16 cellular contexts compared by ENCODE assay signal in the genomic region with DNA sequence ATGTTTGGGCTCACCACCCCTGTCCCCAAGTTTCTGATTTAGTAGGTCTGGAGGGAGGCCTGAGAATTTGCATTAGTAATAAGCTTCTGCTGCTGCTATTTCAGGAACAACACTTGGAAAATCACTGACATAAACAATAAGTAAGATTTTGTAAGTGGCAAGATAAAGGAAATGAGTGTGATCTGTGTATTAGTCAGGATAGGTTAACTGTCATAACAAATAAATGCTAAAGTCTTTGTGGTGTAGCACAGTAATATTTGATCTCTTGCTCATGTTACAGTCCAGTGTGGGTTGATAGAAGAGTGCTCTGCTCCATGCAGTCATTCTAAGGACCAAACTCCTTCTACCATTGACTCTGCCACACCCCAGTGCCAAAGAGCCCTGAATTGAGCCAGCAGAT.
A peak's percentile ranks its signal among the peaks of the same experiment; 100 is the strongest.
DNase-seq lines count a peak whose midpoint lies in the region; ATAC-seq and TF ChIP-seq lines count a peak whose summit lies in the region.
"Had no signal": no experiment of that assay in that cellular context is flagged by ENCODE, and none has a peak within 500 bp of the region (broad histone marks: within the 10 kb centered on the region; RNA-seq: fewer than 3 reads in every experiment).

No MANE protein-coding gene starts in this region.

- H3K14ac ChIP-seq in mesenchymal stem cell (ENCODE audit: low read length in 2 of 2), result no peak overlapping the region

- no peak overlapping the region for H2AK5ac ChIP-seq in mesenchymal stem cell (ENCODE audit: low read length, severe bottlenecking)

- no peak overlapping the region for H3K23ac ChIP-seq in mesenchymal stem cell (ENCODE audit: low read length in 2 of 2)

- no peaks in the 10 kb centered on the region for H3K9me3 ChIP-seq in mesenchymal stem cell (ENCODE audit: control insufficient read depth, low read length)
- H3K9me3 ChIP-seq: right atrium auricular region, suprapubic skin had no signal

- no peak overlapping the region for H4K91ac ChIP-seq in mesenchymal stem cell (ENCODE audit: low read length)

- H3K79me1 ChIP-seq in mesenchymal stem cell (replicated peaks; ENCODE audit: low read length, poor library complexity, severe bottlenecking), result peaks cover 4% of the 10 kb centered on the region

- no peak overlapping the region for H2AFZ ChIP-seq in mesenchymal stem cell (ENCODE audit: low read depth, low read length)
- H2AFZ ChIP-seq: GM23338 had no signal

- no peak overlapping the region for H3K9ac ChIP-seq in mesenchymal stem cell (ENCODE audit: low read length)

- no peak for TF ChIP-seq CTCF in astrocyte of the spinal cord (IDR thresholded peaks at IDR 0.05; ENCODE audit: low read depth, low read length)

- H2BK120ac ChIP-seq in mesenchymal stem cell (ENCODE audit: low read depth, low read length), result no peak overlapping the region

- no peak overlapping the region for H3K4me3 ChIP-seq in astrocyte of the spinal cord (ENCODE audit: low read depth, low read length)
- no peak overlapping the region for H3K4me3 ChIP-seq in mesenchymal stem cell (ENCODE audit: insufficient read depth in 1 of 2, low read depth in 1 of 2, low read length in 2 of 2)
- H3K4me3 ChIP-seq: GM23338, right atrium auricular region, suprapubic skin had no signal

- peaks cover 0 to 6% of the 10 kb centered on the region in 2 experiments for H3K27me3 ChIP-seq in mesenchymal stem cell (ENCODE audit: control insufficient read depth in 1 of 2, insufficient read depth in 1 of 2, low read length in 2 of 2)
- H3K27me3 ChIP-seq: right atrium auricular region, suprapubic skin had no signal

- H2BK5ac ChIP-seq in mesenchymal stem cell (ENCODE audit: low read depth, low read length, poor library complexity, severe bottlenecking), result no peak overlapping the region

- peaks cover 8% of the 10 kb centered on the region for H3K4me1 ChIP-seq in mesenchymal stem cell (ENCODE audit: control insufficient read depth, insufficient read depth, low read depth, low read length)
- H3K4me1 ChIP-seq: right atrium auricular region, suprapubic skin had no signal

- ATAC-seq in HG02973 (IDR thresholded peaks at IDR 0.05; ENCODE audit: unreplicated experiment) (no peak), GM19395 (IDR thresholded peaks at IDR 0.05; ENCODE audit: unreplicated experiment) (no peak)
- ATAC-seq: GM23338 had no signal

- H3K18ac ChIP-seq in mesenchymal stem cell (ENCODE audit: low read depth in 1 of 2, low read length in 2 of 2), result no peak overlapping the region

- no peak overlapping the region for H2BK15ac ChIP-seq in mesenchymal stem cell (ENCODE audit: low read depth, poor library complexity, severe bottlenecking)

- no peak overlapping the region for H2BK12ac ChIP-seq in mesenchymal stem cell (ENCODE audit: low read length in 2 of 2)

- DNase-seq in Daoy (ENCODE audit: low read depth), result peak; percentile 31
- peak; percentile 87 for DNase-seq in HT1080 (ENCODE audit: low read depth)
- peak; percentile 22 for DNase-seq in astrocyte of the spinal cord (ENCODE audit: low read depth, low spot score)
- peak; percentile 1 for DNase-seq in mesenchymal stem cell
- DNase-seq in NCI-H1105 treated with DMSO at 0.1 percent for 48 hours (lab: John Stamatoyannopoulos, UW), result no peak
- DNase-seq: activated B cell treated with CpG ODN at 0.5 μM for 24 hours; activated CD8-positive, alpha-beta memory T cell treated with anti-CD3 and anti-CD28 coated beads, Interleukin-2, amount 50 U/mL, for 48 hours; activated naive CD4-positive, alpha-beta T cell treated with anti-CD3 and anti-CD28 coated beads, Interleukin-2, amount 10 ng/mL, durations not matched to agents 7 days and 5 days; CD4-positive, CD25-positive, alpha-beta regulatory T cell; DMS79 treated with DMSO at 0.1 percent for 48 hours; NCI-H82 had no signal

- no peak overlapping the region for H3K4ac ChIP-seq in mesenchymal stem cell (ENCODE audit: low read depth in 1 of 2, low read length in 2 of 2)

- no peak overlapping the region for H4K8ac ChIP-seq in mesenchymal stem cell (ENCODE audit: low read length)

- H3K36me3 ChIP-seq in mesenchymal stem cell (ENCODE audit: control insufficient read depth in 1 of 2, insufficient read depth in 2 of 2, low read depth in 1 of 2, low read length in 2 of 2), result peaks cover 0 to 5% of the 10 kb centered on the region in 2 experiments
- H3K36me3 ChIP-seq: right atrium auricular region, suprapubic skin had no signal

- no peak overlapping the region for H3K4me2 ChIP-seq in mesenchymal stem cell (ENCODE audit: low read length, poor library complexity, severe bottlenecking)
- H3K4me2 ChIP-seq: GM23338 had no signal

- in situ Hi-C loops in astrocyte of the spinal cord (cut with HindIII; ENCODE audit: low sequenced_read_pairs), result no loop called here

- no peak overlapping the region for H3K27ac ChIP-seq in mesenchymal stem cell (ENCODE audit: low read length, poor library complexity, severe bottlenecking)
- H3K27ac ChIP-seq: right atrium auricular region, suprapubic skin had no signal
